In genomic region chr7:101547022-101547915, GRCh38 we compare ENCODE assay signal across 31 cellular contexts.
A peak's percentile ranks its signal among the peaks of the same experiment; 100 is the strongest.
DNase-seq lines count a peak whose midpoint lies in the region; ATAC-seq and TF ChIP-seq lines count a peak whose summit lies in the region.
"Had no signal": no experiment of that assay in that cellular context is flagged by ENCODE, and none has a peak within 500 bp of the region (broad histone marks: within the 10 kb centered on the region; RNA-seq: fewer than 3 reads in every experiment).

No MANE protein-coding gene starts in this region.

- H3K27me3 ChIP-seq in BLaER1 (no peaks in the 10 kb centered on the region), H7 (ENCODE audit: control insufficient read depth, insufficient read depth, low read length) (no peaks in the 10 kb centered on the region), prostate gland (replicated peaks; ENCODE audit: insufficient read depth) (no peaks in the 10 kb centered on the region)
- H3K27me3 ChIP-seq: BE2C, brain microvascular endothelial cell, gastrocnemius medialis, ovary, testis had no signal

- H3K9ac ChIP-seq in BLaER1: no peak overlapping the region

- H3K36me3 Mint-ChIP-seq in glutamatergic neuron (ENCODE audit: unreplicated experiment): no peaks in the 10 kb centered on the region
- H3K36me3 Mint-ChIP-seq: memory B cell had no signal

- no peak overlapping the region for H3K4me3 ChIP-seq in BLaER1
- H3K4me3 ChIP-seq in H7 (ENCODE audit: insufficient read depth, low read depth, low read length): no peak overlapping the region
- H3K4me3 ChIP-seq in prostate gland: no peak overlapping the region
- H3K4me3 ChIP-seq: gastrocnemius medialis, ovary, PC-9, testis had no signal

- H3K4me1 ChIP-seq in BLaER1 (peaks cover 7% of the 10 kb centered on the region; the same call in 1 of the 2 replicates), prostate gland (replicated peaks) (no peaks in the 10 kb centered on the region)
- H3K4me1 ChIP-seq: BE2C, gastrocnemius medialis had no signal

- H3K9me3 ChIP-seq in BLaER1 (no peaks in the 10 kb centered on the region), prostate gland (no peaks in the 10 kb centered on the region)
- H3K9me3 ChIP-seq: BE2C, gastrocnemius medialis, ovary, testis had no signal

- H4K20me1 ChIP-seq in BLaER1: no peaks in the 10 kb centered on the region

- H3K4me1 Mint-ChIP-seq in glutamatergic neuron (ENCODE audit: low read depth, unreplicated experiment): no peaks in the 10 kb centered on the region
- H3K4me1 Mint-ChIP-seq: activated CD4-positive, alpha-beta T cell treated with anti-CD3 and anti-CD28 coated beads, Interleukin-2, amount 10 ng/mL, durations not matched to agents 24 days and 14 days; nephron progenitor cell had no signal

- no peak overlapping the region for H3K4me3 Mint-ChIP-seq in glutamatergic neuron (ENCODE audit: unreplicated experiment)
- H3K4me3 Mint-ChIP-seq: activated CD4-positive, alpha-beta T cell treated with anti-CD3 and anti-CD28 coated beads, Interleukin-2, amount 10 ng/mL, durations not matched to agents 24 days and 14 days; activated T-cell treated with anti-CD3 and anti-CD28 coated beads, Interleukin-2, amount 50 U/mL, for 4 hours; memory B cell; nephron progenitor cell; stimulated activated naive CD8-positive, alpha-beta T cell treated with anti-CD3 and anti-CD28 coated beads, Interleukin-15, Interleukin-2, amounts not matched to agents 100 ng/mL and 50 ng/mL, for 24 hours had no signal

- H3K27ac ChIP-seq in BLaER1 (0 out of 2 replicates have a peak overlapping the region, but pooled peaks have one; percentile 6), prostate gland (no peak overlapping the region)
- H3K27ac ChIP-seq: brain microvascular endothelial cell, gastrocnemius medialis, ovary, PC-9, testis, VCaP had no signal

- no peak for TF ChIP-seq POLR2A in prostate gland (IDR thresholded peaks at IDR 0.05)

- TF ChIP-seq CTCF in glutamatergic neuron (IDR thresholded peaks at IDR 0.05; ENCODE audit: partially characterized antibody, unreplicated experiment): no peak
- TF ChIP-seq CTCF in prostate gland (IDR thresholded peaks at IDR 0.05): no peak

- H3K36me3 ChIP-seq in BLaER1: no peaks in the 10 kb centered on the region
- peaks cover 1% of the 10 kb centered on the region for H3K36me3 ChIP-seq in H7 (replicated peaks; ENCODE audit: control insufficient read depth, insufficient read depth, low read length)
- H3K36me3 ChIP-seq in prostate gland: no peaks in the 10 kb centered on the region
- H3K36me3 ChIP-seq: BE2C, brain microvascular endothelial cell, gastrocnemius medialis, ovary had no signal

- ATAC-seq in GM21576 (IDR thresholded peaks at IDR 0.05; ENCODE audit: unreplicated experiment): no peak
- ATAC-seq: activated T-cell treated with anti-CD3 and anti-CD28 coated beads, Interleukin-2, amount 50 U/mL, for 4 hours; gastrocnemius medialis had no signal

- H3K9me3 Mint-ChIP-seq in glutamatergic neuron (ENCODE audit: unreplicated experiment): peaks cover 7% of the 10 kb centered on the region
- H3K9me3 Mint-ChIP-seq: activated CD4-positive, alpha-beta T cell treated with anti-CD3 and anti-CD28 coated beads, Interleukin-2, amount 10 ng/mL, durations not matched to agents 24 days and 14 days; activated T-cell treated with anti-CD3 and anti-CD28 coated beads, Interleukin-2, amount 50 U/mL, for 4 hours; memory B cell; nephron progenitor cell; stimulated activated naive CD8-positive, alpha-beta T cell treated with anti-CD3 and anti-CD28 coated beads, Interleukin-15, Interleukin-2, amounts not matched to agents 100 ng/mL and 50 ng/mL, for 24 hours had no signal

- 74% methylated on average over 15 of the region's 17 CpGs for WGBS in prostate gland

- H3K4me2 ChIP-seq in BLaER1: no peak overlapping the region
- H3K4me2 ChIP-seq: PC-9 had no signal

- intact Hi-C loops in posterior vena cava (cut with DNase I) (loop anchor here in 1 of 2 donors (5.0 kb wide), 1 partner anchor 725 kb away; no protein-coding TSS in a partner anchor), prostate gland (cut with DNase I) (no loop called here)

- H3K27me3 Mint-ChIP-seq in glutamatergic neuron (ENCODE audit: unreplicated experiment): peaks cover 6% of the 10 kb centered on the region
- H3K27me3 Mint-ChIP-seq: activated CD4-positive, alpha-beta T cell treated with anti-CD3 and anti-CD28 coated beads, Interleukin-2, amount 10 ng/mL, durations not matched to agents 24 days and 14 days; stimulated activated naive CD8-positive, alpha-beta T cell treated with anti-CD3 and anti-CD28 coated beads, Interleukin-15, Interleukin-2, amounts not matched to agents 100 ng/mL and 50 ng/mL, for 24 hours had no signal

- H3K27ac Mint-ChIP-seq in glutamatergic neuron (ENCODE audit: unreplicated experiment): no peak overlapping the region
- H3K27ac Mint-ChIP-seq: activated CD4-positive, alpha-beta T cell treated with anti-CD3 and anti-CD28 coated beads, Interleukin-2, amount 10 ng/mL, durations not matched to agents 24 days and 14 days; memory B cell; stimulated activated naive CD8-positive, alpha-beta T cell treated with anti-CD3 and anti-CD28 coated beads, Interleukin-15, Interleukin-2, amounts not matched to agents 100 ng/mL and 50 ng/mL, for 24 hours had no signal

- peak; percentile 32 for DNase-seq in H7
- DNase-seq in glutamatergic neuron: peak; percentile 16
- peak; percentile 68 for DNase-seq in posterior vena cava (ENCODE audit: low spot score)
- DNase-seq in activated gamma-delta T cell (lab: John Stamatoyannopoulos, UW): no peak
- DNase-seq in prostate gland (ENCODE audit: low spot score): no peak
- DNase-seq: activated CD4-positive, alpha-beta T cell treated with anti-CD3 and anti-CD28 coated beads, Interleukin-2, amount 10 ng/mL, durations not matched to agents 24 days and 14 days; activated naive CD4-positive, alpha-beta T cell; activated T-cell treated with anti-CD3 and anti-CD28 coated beads, Interleukin-2, amount 50 U/mL, for 4 hours; BE2C; brain microvascular endothelial cell; cerebellar nuclear complex; DMS153; MV-4-11; NCI-H1436 treated with DMSO at 0.1 percent for 48 hours; NCI-H226; NCI-H69; nephron progenitor cell; PC-9; retina; SHP77 treated with DMSO at 0.1 percent for 48 hours; stimulated activated CD4-positive, alpha-beta T cell treated with anti-CD3 and anti-CD28 coated beads, Interleukin-2, amount 100 ng/mL, for 24 hours; stimulated activated CD8-positive, alpha-beta memory T cell treated with anti-CD3 and anti-CD28 coated beads, Interleukin-4, amount 100 ng/mL, for 48 hours; T1000; testis had no signal

Comparison
In these comparisons a context has a peak if more than half of its experiments do, and no peak if none do; other contexts are left out.
1. DNase-seq: peak in H7 (single experiment), glutamatergic neuron (single experiment) and posterior vena cava (single experiment); none in activated gamma-delta T cell (single experiment) and prostate gland (single experiment).